8 cellular contexts compared by ENCODE assay signal in the genomic region with DNA sequence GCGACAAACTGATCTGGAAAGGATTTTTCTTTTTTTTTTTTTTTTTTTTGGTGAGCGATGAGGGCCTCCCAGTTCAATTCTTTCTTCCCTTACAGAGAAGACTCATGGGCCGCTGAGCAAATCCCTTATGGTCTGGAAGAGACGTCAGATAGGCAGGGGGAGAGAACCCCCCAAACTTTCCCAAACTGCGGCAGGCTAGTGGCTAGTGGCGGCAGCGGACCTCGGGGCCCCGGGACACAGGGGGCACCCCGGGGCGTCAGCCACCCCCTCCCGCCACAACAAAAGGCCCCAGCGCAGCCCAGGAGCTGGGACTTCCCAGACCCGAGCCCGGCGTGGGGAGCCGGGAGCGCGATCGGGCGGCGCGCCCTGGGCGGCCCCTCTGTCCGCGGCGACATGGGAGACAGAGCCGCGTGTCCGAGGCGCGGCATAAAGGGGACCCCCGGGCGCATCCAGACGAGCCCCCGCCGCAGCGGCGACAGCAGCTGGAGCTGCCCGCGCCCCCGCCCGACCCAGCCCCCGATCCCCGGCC. TPM values are rescaled to one million over a fixed set of nuclear protein-coding genes. Genes with fewer than 3 reads are reported as not detected.
DNase-seq lines count a peak whose midpoint lies in the region; ATAC-seq, FAIRE-seq and TF ChIP-seq lines count a peak whose summit lies in the region.

No MANE protein-coding gene starts in this region.

- H3K9me3 ChIP-seq in Panc1 (ENCODE audit: control insufficient read depth, insufficient read depth, low read depth, low read length), result no peaks in the 10 kb centered on the region
- H3K9me3 ChIP-seq in kidney (ENCODE audit: control insufficient read depth in 1 of 2, low read length in 2 of 2), result no peaks in the 10 kb centered on the region

- peak overlapping the region; percentile 48 to 68 for H3K9ac ChIP-seq in kidney (ENCODE audit: low read length in 2 of 2)

- peak overlapping the region; percentile 54 to 55 for H3K4me3 ChIP-seq in Panc1 (ENCODE audit: low read depth in 2 of 2, low read length in 2 of 2)
- H3K4me3 ChIP-seq in brain microvascular endothelial cell (ENCODE audit: low read depth, low read length), result peak overlapping the region; percentile 65
- peak overlapping the region; percentile 61 to 64 for H3K4me3 ChIP-seq in kidney (ENCODE audit: low read length in 2 of 2)

- POLR2A ChIA-PET in Panc1 (lab: Charles Lee), result no interaction called here

- DNase-seq in NCI-H345 (lab: John Stamatoyannopoulos, UW), result peak; percentile 15
- no peak for DNase-seq in NCI-H345 treated with DMSO at 0.1 percent for 48 hours (lab: John Stamatoyannopoulos, UW; ENCODE audit: unreplicated experiment)
- no peak for DNase-seq in Panc1 (ENCODE audit: low read depth, low spot score)
- peak; percentile 18 for DNase-seq in brain microvascular endothelial cell
- peak; percentile 83 for DNase-seq in kidney
- DNase-seq in stimulated activated CD4-positive, alpha-beta T cell treated with anti-CD3 and anti-CD28 coated beads, Interleukin-4, amount 100 ng/mL, for 4 hours, result peak; percentile 3 to 26

- BruUV-seq in Panc1 (replicated peaks; lab: Mats Ljungman, UMichigan), result no TSS peak

- H3K27me3 ChIP-seq in Panc1 (ENCODE audit: control insufficient read depth, insufficient read depth, low read length) (no peaks in the 10 kb centered on the region), brain microvascular endothelial cell (replicated peaks) (no peaks in the 10 kb centered on the region)

- TF ChIP-seq CTCF in Panc1 (IDR thresholded peaks at IDR 0.05) (no peak), brain microvascular endothelial cell (IDR thresholded peaks at IDR 0.05; ENCODE audit: low read depth, low read length, missing control alignments) (no peak), kidney (IDR thresholded peaks at IDR 0.05; ENCODE audit: borderline replicate concordance, extremely low read depth, insufficient read depth) (no peak)

- intact Hi-C loops in Panc1 (cut with micrococcal nuclease; ENCODE audit: unreplicated experiment) (no loop called here), kidney (cut with DNase I) (loop anchor here (10.0 kb wide), 1 partner anchor 155 kb away; no protein-coding TSS in a partner anchor)

- H3K4me1 ChIP-seq in Panc1 (ENCODE audit: control insufficient read depth, insufficient read depth, low read length) (peaks cover 6% of the 10 kb centered on the region; the same call in 1 of the 2 replicates), kidney (ENCODE audit: control insufficient read depth in 1 of 2, insufficient read depth in 1 of 2, low read depth in 1 of 2, low read length in 2 of 2) (peaks cover 3 to 5% of the 10 kb centered on the region in 2 donors)

- FAIRE-seq in kidney (lab: Jason Lieb, UNC), result no peak

- CTCF ChIA-PET in Panc1 (lab: Charles Lee), result no interaction called here

- peak overlapping the region; percentile 68 for H3K27ac ChIP-seq in Panc1 (ENCODE audit: low read length)
- H3K27ac ChIP-seq in brain microvascular endothelial cell, result peak overlapping the region; percentile 73
- peak overlapping the region; percentile 44 to 47 for H3K27ac ChIP-seq in kidney (ENCODE audit: low read depth in 2 of 2, low read length in 2 of 2)

- ATAC-seq in Panc1 (peak; percentile 68), GM19455 (IDR thresholded peaks at IDR 0.05; ENCODE audit: unreplicated experiment) (no peak), GM19452 (IDR thresholded peaks at IDR 0.05; ENCODE audit: unreplicated experiment) (no peak)

- in situ Hi-C loops in Panc1 (cut with HindIII; ENCODE audit: low pct_unique_long_range_greater_than_20kb, low sequenced_read_pairs), result no loop called here
- in situ Hi-C loops in brain microvascular endothelial cell (cut with HindIII; ENCODE audit: low pct_ligation_motif_present, low sequenced_read_pairs), result no loop called here

- no peaks in the 10 kb centered on the region for H3K36me3 ChIP-seq in Panc1 (ENCODE audit: control insufficient read depth, insufficient read depth, low read length)
- H3K36me3 ChIP-seq in brain microvascular endothelial cell (replicated peaks), result no peaks in the 10 kb centered on the region
- no peaks in the 10 kb centered on the region for H3K36me3 ChIP-seq in kidney (ENCODE audit: control insufficient read depth in 1 of 2, insufficient read depth in 2 of 2, low read length in 2 of 2)

RNA-seq across cellular contexts. Expression of gene FAM171A1, which starts 0.8 kb away (rescaled TPM):
- total RNA-seq in Panc1 (2021; ENCODE audit: unreplicated experiment) (19.2 TPM), kidney (53.0 TPM)
- 17.9 TPM for polyA plus RNA-seq in Panc1 (2012; ENCODE audit: insufficient read length)
- 30.4 TPM for polyA plus RNA-seq in kidney (ENCODE audit: insufficient read depth, low read depth, low replicate concordance)

Comparison
In these comparisons a context has a peak if more than half of its experiments do, and no peak if none do; other contexts are left out.
1. DNase-seq: peak in NCI-H345 (single experiment), brain microvascular endothelial cell (single experiment), kidney (single experiment) and stimulated activated CD4-positive, alpha-beta T cell treated with anti-CD3 and anti-CD28 coated beads, Interleukin-4, amount 100 ng/mL, for 4 hours (2 of 2); none in NCI-H345 treated with DMSO at 0.1 percent for 48 hours (single experiment) and Panc1 (single experiment).
2. Peak in every context shown above with its lines, with median percentiles within 50 percentile points of each other: H3K27ac ChIP-seq and H3K4me3 ChIP-seq.